18 cellular contexts compared by ENCODE assay signal in the genomic region with DNA sequence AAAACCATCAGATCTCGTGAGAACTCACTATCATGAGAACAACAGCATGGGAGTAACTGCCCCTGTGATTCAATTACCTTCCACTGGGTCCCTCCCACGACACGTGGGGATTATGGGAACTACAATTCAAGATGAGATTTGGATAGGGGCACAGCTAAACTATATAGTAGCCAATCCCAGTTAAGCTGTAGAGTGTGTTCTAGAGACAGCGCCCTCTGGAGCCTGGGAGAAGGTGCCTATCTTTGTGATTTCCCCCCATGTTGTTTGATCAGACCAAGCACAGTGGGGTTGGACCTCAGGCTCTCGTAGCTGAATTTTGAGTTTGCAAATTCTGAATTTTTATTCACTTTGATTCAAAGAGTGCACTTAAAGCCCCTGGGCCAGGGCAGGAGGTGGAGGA.
A peak's percentile ranks its signal among the peaks of the same experiment; 100 is the strongest.
DNase-seq lines count a peak whose midpoint lies in the region; ATAC-seq and TF ChIP-seq lines count a peak whose summit lies in the region.
"Had no signal": no experiment of that assay in that cellular context is flagged by ENCODE, and none has a peak within 500 bp of the region (broad histone marks: within the 10 kb centered on the region; RNA-seq: fewer than 3 reads in every experiment).

No MANE protein-coding gene starts in this region.

- no peaks in the 10 kb centered on the region for H3K36me3 ChIP-seq in DND-41 (ENCODE audit: insufficient read depth, low read length)
- no peaks in the 10 kb centered on the region for H3K36me3 ChIP-seq in OCI-LY7 (ENCODE audit: insufficient read depth, low read length)
- H3K36me3 ChIP-seq: BE2C had no signal

- H3K23me2 ChIP-seq in H9 (ENCODE audit: insufficient read length, low read depth, low read length, poor library complexity, severe bottlenecking): no peaks in the 10 kb centered on the region

- H2BK12ac ChIP-seq in H9 (ENCODE audit: insufficient read length, low read depth, low read length): no peak overlapping the region

- H4K20me1 ChIP-seq in DND-41 (ENCODE audit: insufficient read depth, low read length) (no peaks in the 10 kb centered on the region), H9 (ENCODE audit: control insufficient read depth, insufficient read depth, insufficient read length) (no peaks in the 10 kb centered on the region), OCI-LY7 (ENCODE audit: insufficient read depth, low read length) (no peaks in the 10 kb centered on the region)

- H3K27ac ChIP-seq in DND-41 (ENCODE audit: low read length): no peak overlapping the region
- H3K27ac ChIP-seq in H9 (ENCODE audit: insufficient read length, low read depth, low read length): no peak overlapping the region
- H3K27ac ChIP-seq in OCI-LY7 (ENCODE audit: low read depth, low read length, poor library complexity, severe bottlenecking): no peak overlapping the region
- H3K27ac ChIP-seq: GM23248, PC-9 had no signal

- H2AK5ac ChIP-seq in H9 (ENCODE audit: insufficient read length, low read length): no peak overlapping the region

- H3K27ac Mint-ChIP-seq in H9: no peak overlapping the region
- H3K27ac Mint-ChIP-seq: CD4-positive, CD25-positive, alpha-beta regulatory T cell; IgD-negative memory B cell; T-helper 17 cell had no signal

- peaks cover 21% of the 10 kb centered on the region for H3K27me3 Mint-ChIP-seq in H9 (ENCODE audit: low read depth)

- H3K9me3 Mint-ChIP-seq in H9: peaks cover 2 to 14% of the 10 kb centered on the region in 2 experiments

- DNase-seq in DND-41 (no peak), H9 (no peak), OCI-LY7 (ENCODE audit: low spot score) (no peak), fibroblast of mammary gland (ENCODE audit: low read depth) (no peak), AG08395 (ENCODE audit: low spot score) (no peak)
- no peak for DNase-seq in stimulated activated CD4-positive, alpha-beta T cell treated with anti-CD3 and anti-CD28 coated beads, Interleukin-12 subunit alpha, Interleukin-12 subunit beta, amount 100 ng/mL, for 4 hours
- DNase-seq: BE2C; CD4-positive, CD25-positive, alpha-beta regulatory T cell; COR-L47; GM23248; MM.1S; NCI-H1694 treated with DMSO at 0.1 percent for 48 hours; PC-9; T-helper 17 cell had no signal

- H2BK15ac ChIP-seq in H9 (ENCODE audit: low read depth, low read length): no peak overlapping the region

- no peak overlapping the region for H4K5ac ChIP-seq in H9 (ENCODE audit: insufficient read length, low read depth, low read length)

- H3K27me3 ChIP-seq in DND-41 (ENCODE audit: insufficient read depth, low read length, poor library complexity): peaks cover 14% of the 10 kb centered on the region
- H3K27me3 ChIP-seq in H9 (ENCODE audit: insufficient read depth, low read length): no peaks in the 10 kb centered on the region
- H3K27me3 ChIP-seq: BE2C had no signal

- H4K91ac ChIP-seq in H9 (ENCODE audit: insufficient read length, low read depth, low read length): no peak overlapping the region

- H3K79me2 ChIP-seq in DND-41 (ENCODE audit: insufficient read depth, low read length) (no peaks in the 10 kb centered on the region), H9 (ENCODE audit: insufficient read depth, low read length) (no peaks in the 10 kb centered on the region), OCI-LY7 (ENCODE audit: insufficient read depth, low read depth, low read length) (no peaks in the 10 kb centered on the region)

- BruUV-seq in OCI-LY7 (replicated peaks; lab: Mats Ljungman, UMichigan): no TSS peak

- H3K4me3 Mint-ChIP-seq in H9: no peak overlapping the region
- H3K4me3 Mint-ChIP-seq: CD4-positive, CD25-positive, alpha-beta regulatory T cell; T-helper 17 cell had no signal

- no peaks in the 10 kb centered on the region for H3K9me2 ChIP-seq in OCI-LY7 (ENCODE audit: insufficient read depth, low read length)

- H4K8ac ChIP-seq in H9 (replicated peaks; ENCODE audit: insufficient read length, low read depth, low read length): no peak overlapping the region

- H3K14ac ChIP-seq in H9 (ENCODE audit: insufficient read depth, low read length): no peak overlapping the region

- no peak overlapping the region for H3K23ac ChIP-seq in H9 (ENCODE audit: insufficient read length, low read depth, low read length)

- no peak overlapping the region for H3K18ac ChIP-seq in H9 (ENCODE audit: insufficient read length, low read depth, low read length)

- no peak overlapping the region for H3K4me3 ChIP-seq in DND-41 (ENCODE audit: low read depth in 1 of 2, low read length in 2 of 2)
- no peak overlapping the region for H3K4me3 ChIP-seq in OCI-LY7 (ENCODE audit: low read depth, low read length, poor library complexity, severe bottlenecking)
- H3K4me3 ChIP-seq in fibroblast of mammary gland (ENCODE audit: control insufficient read depth, low read depth, low read length): no peak overlapping the region
- H3K4me3 ChIP-seq: GM12878, GM23248, PC-9 had no signal

- no peak overlapping the region for H3K4ac ChIP-seq in H9 (ENCODE audit: low read depth, low read length)

- H3K4me1 ChIP-seq in DND-41 (ENCODE audit: insufficient read depth, low read length) (no peaks in the 10 kb centered on the region), H9 (ENCODE audit: insufficient read depth, low read length) (no peaks in the 10 kb centered on the region), OCI-LY7 (ENCODE audit: insufficient read depth, low read length, poor library complexity, severe bottlenecking) (no peaks in the 10 kb centered on the region)
- H3K4me1 ChIP-seq: BE2C had no signal

- POLR2A ChIA-PET in OCI-LY7 (lab: Charles Lee): no interaction called here

- H2BK5ac ChIP-seq in H9 (ENCODE audit: insufficient read length, low read length): no peak overlapping the region

- H3K9ac ChIP-seq in DND-41 (ENCODE audit: low read depth, low read length) (no peak overlapping the region), H9 (ENCODE audit: extremely low read depth, insufficient read length, low read length) (no peak overlapping the region)
- H3K9ac ChIP-seq: GM23248 had no signal

- H3K36me3 Mint-ChIP-seq in H9 (ENCODE audit: insufficient read depth in 1 of 3, low read depth in 3 of 3): no peaks in the 10 kb centered on the region; a peak in 1 of 7 replicates
- H3K36me3 Mint-ChIP-seq: CD4-positive, CD25-positive, alpha-beta regulatory T cell; IgD-negative memory B cell had no signal

- intact Hi-C loops in OCI-LY7 (cut with micrococcal nuclease; ENCODE audit: unreplicated experiment): no loop called here

- H3K79me1 ChIP-seq in H9 (ENCODE audit: insufficient read depth, low read depth, low read length, poor library complexity, severe bottlenecking): no peaks in the 10 kb centered on the region

- H3T11ph ChIP-seq in H9 (ENCODE audit: low read length): no peak overlapping the region

- ATAC-seq in DND-41 (ENCODE audit: insufficient read depth, low read depth): no peak
- no peak for ATAC-seq in HG03460 (IDR thresholded peaks at IDR 0.05; ENCODE audit: unreplicated experiment)
- ATAC-seq in HG02678 (IDR thresholded peaks at IDR 0.05; ENCODE audit: unreplicated experiment): no peak
- ATAC-seq: GM12878, T-helper 17 cell had no signal

- H2AFZ ChIP-seq in DND-41 (ENCODE audit: low read depth, low read length): no peak overlapping the region
- no peak overlapping the region for H2AFZ ChIP-seq in H9 (ENCODE audit: low read length)
- H2AFZ ChIP-seq in OCI-LY7 (ENCODE audit: low read length): no peak overlapping the region
- H2AFZ ChIP-seq: GM23248, PC-9 had no signal

- no peak overlapping the region for H3K56ac ChIP-seq in H9 (ENCODE audit: insufficient read length, low read depth, low read length)

- H3K9me3 ChIP-seq in DND-41 (ENCODE audit: insufficient read depth, low read length, severe bottlenecking) (no peaks in the 10 kb centered on the region), H9 (ENCODE audit: control insufficient read depth, low read depth, low read length) (no peaks in the 10 kb centered on the region), OCI-LY7 (ENCODE audit: low read length) (no peaks in the 10 kb centered on the region)
- H3K9me3 ChIP-seq: BE2C had no signal

- H2BK120ac ChIP-seq in H9 (ENCODE audit: low read depth, low read length, poor library complexity, severe bottlenecking): no peak overlapping the region

- H3K4me1 Mint-ChIP-seq in H9: no peaks in the 10 kb centered on the region
- H3K4me1 Mint-ChIP-seq: CD4-positive, CD25-positive, alpha-beta regulatory T cell; IgD-negative memory B cell had no signal

- no CpG with 5 or more reads among the region's 5 CpGs for WGBS in H9 (ENCODE audit: extremely low coverage, insufficient read length, low lambda C conversion rate)

- H2BK20ac ChIP-seq in H9 (ENCODE audit: low read depth, low read length, poor library complexity, severe bottlenecking): no peak overlapping the region

- H3K4me2 ChIP-seq in DND-41 (ENCODE audit: insufficient read depth, low read length) (no peak overlapping the region), H9 (ENCODE audit: insufficient read depth, insufficient read length, low read length) (no peak overlapping the region), OCI-LY7 (ENCODE audit: low read length) (no peak overlapping the region)
- H3K4me2 ChIP-seq: PC-9 had no signal

- TF ChIP-seq CTCF in DND-41 (IDR thresholded peaks at IDR 0.05; ENCODE audit: borderline replicate concordance, extremely low read depth, low read length, poor library complexity, severe bottlenecking) (peak; percentile 33), H9 (conservative IDR thresholded peaks at IDR 0.05) (peak; percentile 63), OCI-LY7 (conservative IDR thresholded peaks at IDR 0.05; ENCODE audit: low read length) (peak; percentile 40; the same call in 1 of the 2 replicates), fibroblast of mammary gland (conservative IDR thresholded peaks at IDR 0.05; ENCODE audit: control insufficient read depth, insufficient read depth, low read depth, low read length) (peak; percentile 2)

- CTCF ChIA-PET in OCI-LY7 (lab: Charles Lee; ENCODE audit: unreplicated experiment): no interaction called here

Comparison
In these comparisons a context has a peak if more than half of its experiments do, and no peak if none do; other contexts are left out.
1. CTCF ChIP-seq: peak in every context shown above with its lines; median percentile 63 in H9; 40 in OCI-LY7; 33 in DND-41; 2 in fibroblast of mammary gland.